23 cellular contexts compared by ENCODE assay signal in the genomic region with DNA sequence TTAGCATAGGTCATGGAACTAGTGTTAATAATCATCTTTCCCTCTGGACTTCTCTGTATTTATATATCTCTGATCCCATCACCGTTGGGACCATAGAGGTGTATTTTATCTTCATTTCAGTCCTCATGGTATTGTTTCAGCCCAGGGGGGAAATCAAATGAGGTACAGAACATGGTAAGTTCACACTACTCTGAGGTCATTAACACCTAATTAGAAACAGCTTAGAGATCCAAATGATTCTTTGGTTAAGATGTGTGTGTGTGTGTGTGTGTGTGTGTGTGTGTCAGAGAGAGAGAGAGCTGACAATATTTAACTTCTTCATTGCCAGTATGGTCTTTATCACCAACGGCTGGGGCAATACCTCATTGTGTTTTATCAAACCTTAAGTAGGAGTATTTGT.
DNase-seq lines count a peak whose midpoint lies in the region; ATAC-seq, FAIRE-seq and TF ChIP-seq lines count a peak whose summit lies in the region.
"Had no signal": no experiment of that assay in that cellular context is flagged by ENCODE, and none has a peak within 500 bp of the region (broad histone marks: within the 10 kb centered on the region; RNA-seq: fewer than 3 reads in every experiment).

No MANE protein-coding gene starts in this region.

- no peaks in the 10 kb centered on the region for H3K9me2 ChIP-seq in SK-N-SH

- H3K4me1 ChIP-seq in GM12878 (ENCODE audit: control insufficient read depth, insufficient read depth, low read length) (no peaks in the 10 kb centered on the region), mesendoderm (ENCODE audit: control insufficient read depth, low read depth, low read length) (no peaks in the 10 kb centered on the region), skeletal muscle satellite cell (ENCODE audit: control insufficient read depth, insufficient read depth, low read length) (peaks cover 5% of the 10 kb centered on the region), SK-N-SH (ENCODE audit: control insufficient read depth in 1 of 2, insufficient read depth in 2 of 2, low read depth in 1 of 2, low read length in 1 of 2) (peaks cover 0 to 2% of the 10 kb centered on the region in 2 experiments; a peak in 1 of 4 replicates)
- H3K4me1 ChIP-seq: BE2C had no signal

- no peak for TF ChIP-seq POLR2A in GM12878 (IDR thresholded peaks at IDR 0.05; ENCODE audit: low read depth, low read length)

- TF ChIP-seq CTCF in GM12878 (IDR thresholded peaks at IDR 0.05 in 2 of 3, conservative IDR thresholded peaks at IDR 0.05 in 1 of 3; ENCODE audit: control insufficient read depth in 2 of 3, extremely low read depth in 1 of 3, insufficient read depth in 1 of 3, low read depth in 3 of 3, low read length in 3 of 3) (no peak), SK-N-SH (IDR thresholded peaks at IDR 0.05) (no peak)

- no peak overlapping the region for H3K9ac ChIP-seq in GM12878 (ENCODE audit: control insufficient read depth, insufficient read depth, low read length)
- no peak overlapping the region for H3K9ac ChIP-seq in mesendoderm (ENCODE audit: low read length)
- no peak overlapping the region for H3K9ac ChIP-seq in skeletal muscle satellite cell (ENCODE audit: low read depth, low read length)
- H3K9ac ChIP-seq in SK-N-SH: no peak overlapping the region
- H3K9ac ChIP-seq: GM23248 had no signal

- H2BK120ac ChIP-seq in mesendoderm (ENCODE audit: low read depth, low read length): no peak overlapping the region

- H4K8ac ChIP-seq in mesendoderm (ENCODE audit: low read depth, low read length): no peak overlapping the region

- no peak for TF ChIP-seq EP300 in GM12878 (IDR thresholded peaks at IDR 0.05; ENCODE audit: borderline replicate concordance in 1 of 2, control insufficient read depth in 1 of 2, low read depth in 2 of 2, low read length in 2 of 2)
- no peak for TF ChIP-seq EP300 in SK-N-SH (IDR thresholded peaks at IDR 0.05; ENCODE audit: borderline replicate concordance in 1 of 2, low read depth in 1 of 2, low read length in 1 of 2)

- H3K9me3 ChIP-seq in GM12878 (replicated peaks; ENCODE audit: control insufficient read depth, insufficient read depth, low read length) (no peaks in the 10 kb centered on the region), skeletal muscle satellite cell (replicated peaks; ENCODE audit: low read length) (no peaks in the 10 kb centered on the region), SK-N-SH (no peaks in the 10 kb centered on the region)
- H3K9me3 ChIP-seq: BE2C, HAP-1 had no signal

- H3K27ac Mint-ChIP-seq in stimulated activated naive B cell treated with anti-CD40 and anti-IgM and Interleukin-4, amounts not matched to agents 10 μg/mL and 1 μg/mL and 100 μg/mL, for 72 hours: no peak overlapping the region
- H3K27ac Mint-ChIP-seq: CD4-positive, CD25-positive, alpha-beta regulatory T cell; CD8-positive, alpha-beta memory T cell; IgD-negative memory B cell had no signal

- H3K36me3 ChIP-seq in GM12878 (ENCODE audit: control insufficient read depth in 2 of 2, insufficient read depth in 2 of 2, low read length in 1 of 2): no peaks in the 10 kb centered on the region
- no peaks in the 10 kb centered on the region for H3K36me3 ChIP-seq in mesendoderm (ENCODE audit: control insufficient read depth, insufficient read depth, low read length)
- no peaks in the 10 kb centered on the region for H3K36me3 ChIP-seq in skeletal muscle satellite cell (ENCODE audit: insufficient read depth, low read length)
- H3K36me3 ChIP-seq in SK-N-SH (replicated peaks in 1 of 2; ENCODE audit: control insufficient read depth in 1 of 2, insufficient read depth in 2 of 2, low read length in 1 of 2): no peaks in the 10 kb centered on the region
- H3K36me3 ChIP-seq: BE2C, HAP-1 had no signal

- no peak overlapping the region for H4K5ac ChIP-seq in mesendoderm (ENCODE audit: low read length)

- H3K4me3 Mint-ChIP-seq in stimulated activated naive B cell treated with anti-CD40 and anti-IgM and Interleukin-4, amounts not matched to agents 10 μg/mL and 1 μg/mL and 100 μg/mL, for 72 hours: no peak overlapping the region
- H3K4me3 Mint-ChIP-seq: CD4-positive, CD25-positive, alpha-beta regulatory T cell; CD8-positive, alpha-beta memory T cell; IgD-negative memory B cell had no signal

- no peak overlapping the region for H3K18ac ChIP-seq in mesendoderm (ENCODE audit: low read length)

- H3K79me1 ChIP-seq in mesendoderm (ENCODE audit: low read length): no peaks in the 10 kb centered on the region

- FAIRE-seq in GM12878 (lab: Jason Lieb, UNC): no peak
- FAIRE-seq: GM12891, GM19239, HepG2 had no signal

- H3K4ac ChIP-seq in mesendoderm (ENCODE audit: low read depth, low read length): no peak overlapping the region

- H3K4me3 ChIP-seq in GM12878 (no peak overlapping the region), mesendoderm (ENCODE audit: low read length) (no peak overlapping the region), skeletal muscle satellite cell (ENCODE audit: low read length) (no peak overlapping the region), SK-N-SH (ENCODE audit: low read depth in 2 of 2, low read length in 1 of 2) (no peak overlapping the region)
- H3K4me3 ChIP-seq: GM23248, HAP-1 had no signal

- H3K36me3 Mint-ChIP-seq in stimulated activated naive B cell treated with anti-CD40 and anti-IgM and Interleukin-4, amounts not matched to agents 10 μg/mL and 1 μg/mL and 100 μg/mL, for 72 hours: no peaks in the 10 kb centered on the region
- H3K36me3 Mint-ChIP-seq: CD4-positive, CD25-positive, alpha-beta regulatory T cell; CD8-positive, alpha-beta memory T cell; IgD-negative memory B cell had no signal

- no peaks in the 10 kb centered on the region for H3K27me3 ChIP-seq in GM12878 (replicated peaks in 1 of 2; ENCODE audit: control insufficient read depth in 2 of 2, insufficient read depth in 2 of 2, low read length in 1 of 2)
- H3K27me3 ChIP-seq in mesendoderm (ENCODE audit: insufficient read depth, low read length, poor library complexity): no peaks in the 10 kb centered on the region
- no peaks in the 10 kb centered on the region for H3K27me3 ChIP-seq in skeletal muscle satellite cell (ENCODE audit: control insufficient read depth, insufficient read depth, low read length)
- no peaks in the 10 kb centered on the region for H3K27me3 ChIP-seq in SK-N-SH (ENCODE audit: insufficient read depth)
- H3K27me3 ChIP-seq: BE2C had no signal

- peaks cover 2 to 4% of the 10 kb centered on the region in 2 donors for H3K9me3 Mint-ChIP-seq in stimulated activated naive B cell treated with anti-CD40 and anti-IgM and Interleukin-4, amounts not matched to agents 10 μg/mL and 1 μg/mL and 100 μg/mL, for 72 hours

- no peaks in the 10 kb centered on the region for H3K4me1 Mint-ChIP-seq in stimulated activated naive B cell treated with anti-CD40 and anti-IgM and Interleukin-4, amounts not matched to agents 10 μg/mL and 1 μg/mL and 100 μg/mL, for 72 hours
- H3K4me1 Mint-ChIP-seq: CD4-positive, CD25-positive, alpha-beta regulatory T cell; CD8-positive, alpha-beta memory T cell; IgD-negative memory B cell had no signal

- in situ Hi-C loops in GM12878 (cut with MboI) (no loop called here), ACHN (cut with HindIII; ENCODE audit: low pct_ligation_motif_present, low pct_unique_long_range_greater_than_20kb, low sequenced_read_pairs) (no loop called here)

- no peak overlapping the region for H3K23ac ChIP-seq in mesendoderm (ENCODE audit: low read length)

- WGBS in GM12878 (ENCODE audit: insufficient coverage, insufficient replicate concordance, low lambda C conversion rate, missing lambda C conversion rate): 0% methylated on average over 2 of the region's 2 CpGs
- WGBS in mesendoderm (ENCODE audit: extremely low coverage, insufficient coverage, low lambda C conversion rate): no CpG with 5 or more reads among the region's 2 CpGs
- WGBS in SK-N-SH (ENCODE audit: low lambda C conversion rate): 39% methylated on average over 2 of the region's 2 CpGs

- no peak overlapping the region for H2AFZ ChIP-seq in GM12878 (ENCODE audit: control insufficient read depth, low read depth, low read length)
- no peak overlapping the region for H2AFZ ChIP-seq in SK-N-SH (ENCODE audit: low read depth)
- H2AFZ ChIP-seq: GM23248 had no signal

- H3K4me2 ChIP-seq in GM12878 (ENCODE audit: control insufficient read depth, insufficient read depth): no peak overlapping the region
- no peak overlapping the region for H3K4me2 ChIP-seq in mesendoderm (ENCODE audit: low read length)
- peak overlapping the region; percentile 20 for H3K4me2 ChIP-seq in skeletal muscle satellite cell (ENCODE audit: low read length)
- no peak overlapping the region for H3K4me2 ChIP-seq in SK-N-SH

- no peaks in the 10 kb centered on the region for H4K20me1 ChIP-seq in GM12878 (ENCODE audit: control insufficient read depth, insufficient read depth)
- no peaks in the 10 kb centered on the region for H4K20me1 ChIP-seq in SK-N-SH (ENCODE audit: insufficient read depth)

- H3K79me2 ChIP-seq in GM12878 (ENCODE audit: control insufficient read depth, insufficient read depth, low read length) (no peaks in the 10 kb centered on the region), mesendoderm (ENCODE audit: control insufficient read depth, insufficient read depth, low read length) (no peaks in the 10 kb centered on the region), SK-N-SH (ENCODE audit: insufficient read depth) (no peaks in the 10 kb centered on the region)

- no TSS peak for BruUV-seq in GM12878 (replicated peaks; lab: Mats Ljungman, UMichigan)

- TF ChIP-seq RAD21 in GM12878 (IDR thresholded peaks at IDR 0.05; ENCODE audit: insufficient read depth, low read depth, low read length): no peak
- no peak for TF ChIP-seq RAD21 in SK-N-SH (IDR thresholded peaks at IDR 0.05; ENCODE audit: low read length)

- H3K27me3 Mint-ChIP-seq in stimulated activated naive B cell treated with anti-CD40 and anti-IgM and Interleukin-4, amounts not matched to agents 10 μg/mL and 1 μg/mL and 100 μg/mL, for 72 hours: no peaks in the 10 kb centered on the region
- H3K27me3 Mint-ChIP-seq: CD4-positive, CD25-positive, alpha-beta regulatory T cell; CD8-positive, alpha-beta memory T cell; IgD-negative memory B cell had no signal

- peak; percentile 72 for DNase-seq in NCI-H146 (lab: John Stamatoyannopoulos, UW)
- DNase-seq in GM12878 (ENCODE audit: low read depth, low spot score): no peak
- DNase-seq in mesendoderm: peak; percentile 77
- no peak for DNase-seq in left ventricle myocardium superior
- no peak for DNase-seq in SK-N-SH
- DNase-seq in ACHN: no peak
- DNase-seq in stimulated activated naive B cell treated with anti-CD40 and anti-IgM and Interleukin-4, amounts not matched to agents 10 μg/mL and 1 μg/mL and 100 μg/mL, for 72 hours: no peak
- DNase-seq: BE2C; C1 segment of cervical spinal cord; CD4-positive, CD25-positive, alpha-beta regulatory T cell; CD8-positive, alpha-beta memory T cell; COR-L47; DMS 273 treated with DMSO at 0.1 percent for 48 hours; DMS53; DND-41; EL; GM23248 had no signal

- CTCF ChIA-PET in GM12878 (lab: Yijun Ruan, JAX): no interaction called here
- CTCF ChIA-PET in SK-N-SH (lab: Yijun Ruan, JAX): no interaction called here

- RAD21 ChIA-PET in GM12878 (lab: Charles Lee; ENCODE audit: unreplicated experiment): no interaction called here

- POLR2A ChIA-PET in GM12878 (lab: Charles Lee): no interaction called here
- POLR2A ChIA-PET in SK-N-SH (lab: Yijun Ruan, JAX): no interaction called here

- no peak overlapping the region for H2AK5ac ChIP-seq in mesendoderm (ENCODE audit: low read length)

- H3F3A ChIP-seq in SK-N-SH (replicated peaks; ENCODE audit: insufficient read depth): no peaks in the 10 kb centered on the region

- H3K27ac ChIP-seq in GM12878 (ENCODE audit: control insufficient read depth, insufficient read depth): no peak overlapping the region
- H3K27ac ChIP-seq in mesendoderm (ENCODE audit: low read depth, low read length): no peak overlapping the region
- no peak overlapping the region for H3K27ac ChIP-seq in SK-N-SH (ENCODE audit: low read depth in 2 of 2, low read length in 1 of 2)
- H3K27ac ChIP-seq: GM23248 had no signal

- ATAC-seq in GM12878 (peak; percentile 61), left ventricle myocardium superior (no peak)
- ATAC-seq in stimulated activated naive B cell treated with anti-CD40 and anti-IgM and Interleukin-4, amounts not matched to agents 10 μg/mL and 1 μg/mL and 100 μg/mL, for 72 hours (replicated peaks): no peak
- ATAC-seq: HepG2 had no signal

- intact Hi-C loops in GM12878 (cut with micrococcal nuclease; ENCODE audit: unreplicated experiment) (no loop called here), left ventricle myocardium superior (cut with micrococcal nuclease) (no loop called here)

- no peak overlapping the region for H3K56ac ChIP-seq in mesendoderm (ENCODE audit: low read length)

- no peak overlapping the region for H2BK5ac ChIP-seq in mesendoderm (ENCODE audit: low read length)

- H2BK15ac ChIP-seq in mesendoderm (replicated peaks; ENCODE audit: low read depth): no peak overlapping the region

- SMC1A ChIA-PET in GM12878 (lab: Charles Lee; ENCODE audit: uncharacterized antibody, unreplicated experiment): no interaction called here

Comparison
In these comparisons a context has a peak if more than half of its experiments do, and no peak if none do; other contexts are left out.
1. DNase-seq: peak in NCI-H146 (single experiment) and mesendoderm (single experiment); none in GM12878 (single experiment), left ventricle myocardium superior (single experiment), SK-N-SH (single experiment), ACHN (single experiment) and stimulated activated naive B cell treated with anti-CD40 and anti-IgM and Interleukin-4, amounts not matched to agents 10 μg/mL and 1 μg/mL and 100 μg/mL, for 72 hours (single experiment).